In genomic region chr16:47142469-47143328, GRCh38 we compare ENCODE assay signal across 8 cellular contexts. TPM values are rescaled to one million over a fixed set of nuclear protein-coding genes. Genes with fewer than 3 reads are reported as not detected.
DNase-seq lines count a peak whose midpoint lies in the region; ATAC-seq and FAIRE-seq lines count a peak whose summit lies in the region.

No MANE protein-coding gene starts in this region.

- no peaks in the 10 kb centered on the region for H3K9me3 ChIP-seq in neuron (ENCODE audit: low read length)

- no peaks in the 10 kb centered on the region for H3K27me3 ChIP-seq in neuron (ENCODE audit: insufficient read depth, low read length)

- H3K4me1 ChIP-seq in neuron (ENCODE audit: insufficient read depth, low read length), result peaks cover 39% of the 10 kb centered on the region

- peak overlapping the region; percentile 58 for H2AFZ ChIP-seq in neuron (ENCODE audit: low read depth, low read length)

- peak overlapping the region; percentile 62 for H3K4me3 ChIP-seq in neuron (ENCODE audit: low read length)

- peak; percentile 4 for DNase-seq in activated T-cell treated with anti-CD3 and anti-CD28 coated beads for 24 hours (ENCODE audit: low read depth)
- no peak for DNase-seq in activated T-cell treated with anti-CD3 and anti-CD28 coated beads, Interleukin-2, amount 50 U/mL, for 1 hour
- peak; percentile 30 to 67 for DNase-seq in NOMO-1 (lab: John Stamatoyannopoulos, UW; ENCODE audit: unreplicated experiment in 2 of 2)
- DNase-seq in activated T-helper 9 cell treated with anti-CD3 and anti-CD28 coated beads, Interleukin-2, amount 50 U/mL, for 16 hours (ENCODE audit: low read depth), result peak; percentile 11
- peak; percentile 35 to 56 for DNase-seq in frontal cortex (ENCODE audit: low spot score in 2 of 2)
- no peak for DNase-seq in NK-92 treated with Interleukin-12 subunit alpha and Interleukin-12 subunit beta, amount 100 ng/mL, for 24 hours (lab: John Stamatoyannopoulos, UW)

- H3K36me3 ChIP-seq in neuron (ENCODE audit: insufficient read depth, low read length), result no peaks in the 10 kb centered on the region

- no peak for FAIRE-seq in frontal cortex (lab: Jason Lieb, UNC)

- ATAC-seq in HG02884 (IDR thresholded peaks at IDR 0.05; ENCODE audit: unreplicated experiment), result peak; percentile 6

RNA-seq across cellular contexts. Expression of gene NETO2, which starts 1.0 kb away (rescaled TPM):
- total RNA-seq in frontal cortex, result 169 TPM

Comparison
In these comparisons a context has a peak if more than half of its experiments do, and no peak if none do; other contexts are left out.
1. DNase-seq: peak in activated T-cell treated with anti-CD3 and anti-CD28 coated beads for 24 hours (single experiment), NOMO-1 (2 of 2), activated T-helper 9 cell treated with anti-CD3 and anti-CD28 coated beads, Interleukin-2, amount 50 U/mL, for 16 hours (single experiment) and frontal cortex (2 of 2); none in activated T-cell treated with anti-CD3 and anti-CD28 coated beads, Interleukin-2, amount 50 U/mL, for 1 hour (single experiment) and NK-92 treated with Interleukin-12 subunit alpha and Interleukin-12 subunit beta, amount 100 ng/mL, for 24 hours (single experiment).